In the genomic region with DNA sequence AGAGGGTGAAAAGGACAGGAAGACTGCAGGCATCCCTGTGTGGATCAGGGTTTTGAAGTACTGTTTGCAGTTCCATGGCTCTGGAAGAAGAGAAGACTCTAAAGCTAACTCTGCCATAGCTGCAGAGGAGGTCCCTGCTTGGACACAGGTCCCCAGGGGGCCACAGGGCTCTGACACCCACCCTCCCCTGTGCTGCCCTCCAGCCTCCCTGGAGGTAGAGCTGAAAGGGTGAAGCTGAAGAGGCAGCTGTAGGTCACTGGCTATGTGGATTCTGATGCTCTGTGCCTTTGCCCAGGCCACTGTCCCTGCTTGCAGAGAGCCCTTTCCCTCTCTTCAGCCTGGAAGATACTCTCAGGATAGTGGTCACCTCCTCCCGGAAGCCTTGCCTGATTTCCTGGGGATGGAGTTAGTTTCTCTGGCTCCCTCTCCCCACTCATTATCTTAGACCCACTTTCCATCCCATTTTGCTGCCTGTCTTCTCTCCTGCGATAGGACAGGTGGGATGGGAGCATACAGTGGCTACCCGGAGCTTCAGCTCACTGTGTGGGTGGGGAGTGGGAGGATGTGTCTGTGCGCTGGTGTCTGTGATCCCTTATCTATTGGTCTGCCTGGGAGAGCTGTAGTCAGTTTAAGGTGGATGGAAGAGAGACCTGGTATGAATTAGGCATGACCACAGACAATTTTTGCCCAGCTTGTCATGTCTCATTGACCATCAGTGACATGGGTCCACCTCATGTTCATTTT, we compare ENCODE assay signal across 1 cellular context.
TF ChIP-seq lines count a peak whose summit lies in the region.

No MANE protein-coding gene starts in this region.

TF ChIP-seq in GM23338, 12 proteins besides CTCF, POLR2A, EP300 and RAD21 (continued from another document):
- TF ChIP-seq, protein P1, sequence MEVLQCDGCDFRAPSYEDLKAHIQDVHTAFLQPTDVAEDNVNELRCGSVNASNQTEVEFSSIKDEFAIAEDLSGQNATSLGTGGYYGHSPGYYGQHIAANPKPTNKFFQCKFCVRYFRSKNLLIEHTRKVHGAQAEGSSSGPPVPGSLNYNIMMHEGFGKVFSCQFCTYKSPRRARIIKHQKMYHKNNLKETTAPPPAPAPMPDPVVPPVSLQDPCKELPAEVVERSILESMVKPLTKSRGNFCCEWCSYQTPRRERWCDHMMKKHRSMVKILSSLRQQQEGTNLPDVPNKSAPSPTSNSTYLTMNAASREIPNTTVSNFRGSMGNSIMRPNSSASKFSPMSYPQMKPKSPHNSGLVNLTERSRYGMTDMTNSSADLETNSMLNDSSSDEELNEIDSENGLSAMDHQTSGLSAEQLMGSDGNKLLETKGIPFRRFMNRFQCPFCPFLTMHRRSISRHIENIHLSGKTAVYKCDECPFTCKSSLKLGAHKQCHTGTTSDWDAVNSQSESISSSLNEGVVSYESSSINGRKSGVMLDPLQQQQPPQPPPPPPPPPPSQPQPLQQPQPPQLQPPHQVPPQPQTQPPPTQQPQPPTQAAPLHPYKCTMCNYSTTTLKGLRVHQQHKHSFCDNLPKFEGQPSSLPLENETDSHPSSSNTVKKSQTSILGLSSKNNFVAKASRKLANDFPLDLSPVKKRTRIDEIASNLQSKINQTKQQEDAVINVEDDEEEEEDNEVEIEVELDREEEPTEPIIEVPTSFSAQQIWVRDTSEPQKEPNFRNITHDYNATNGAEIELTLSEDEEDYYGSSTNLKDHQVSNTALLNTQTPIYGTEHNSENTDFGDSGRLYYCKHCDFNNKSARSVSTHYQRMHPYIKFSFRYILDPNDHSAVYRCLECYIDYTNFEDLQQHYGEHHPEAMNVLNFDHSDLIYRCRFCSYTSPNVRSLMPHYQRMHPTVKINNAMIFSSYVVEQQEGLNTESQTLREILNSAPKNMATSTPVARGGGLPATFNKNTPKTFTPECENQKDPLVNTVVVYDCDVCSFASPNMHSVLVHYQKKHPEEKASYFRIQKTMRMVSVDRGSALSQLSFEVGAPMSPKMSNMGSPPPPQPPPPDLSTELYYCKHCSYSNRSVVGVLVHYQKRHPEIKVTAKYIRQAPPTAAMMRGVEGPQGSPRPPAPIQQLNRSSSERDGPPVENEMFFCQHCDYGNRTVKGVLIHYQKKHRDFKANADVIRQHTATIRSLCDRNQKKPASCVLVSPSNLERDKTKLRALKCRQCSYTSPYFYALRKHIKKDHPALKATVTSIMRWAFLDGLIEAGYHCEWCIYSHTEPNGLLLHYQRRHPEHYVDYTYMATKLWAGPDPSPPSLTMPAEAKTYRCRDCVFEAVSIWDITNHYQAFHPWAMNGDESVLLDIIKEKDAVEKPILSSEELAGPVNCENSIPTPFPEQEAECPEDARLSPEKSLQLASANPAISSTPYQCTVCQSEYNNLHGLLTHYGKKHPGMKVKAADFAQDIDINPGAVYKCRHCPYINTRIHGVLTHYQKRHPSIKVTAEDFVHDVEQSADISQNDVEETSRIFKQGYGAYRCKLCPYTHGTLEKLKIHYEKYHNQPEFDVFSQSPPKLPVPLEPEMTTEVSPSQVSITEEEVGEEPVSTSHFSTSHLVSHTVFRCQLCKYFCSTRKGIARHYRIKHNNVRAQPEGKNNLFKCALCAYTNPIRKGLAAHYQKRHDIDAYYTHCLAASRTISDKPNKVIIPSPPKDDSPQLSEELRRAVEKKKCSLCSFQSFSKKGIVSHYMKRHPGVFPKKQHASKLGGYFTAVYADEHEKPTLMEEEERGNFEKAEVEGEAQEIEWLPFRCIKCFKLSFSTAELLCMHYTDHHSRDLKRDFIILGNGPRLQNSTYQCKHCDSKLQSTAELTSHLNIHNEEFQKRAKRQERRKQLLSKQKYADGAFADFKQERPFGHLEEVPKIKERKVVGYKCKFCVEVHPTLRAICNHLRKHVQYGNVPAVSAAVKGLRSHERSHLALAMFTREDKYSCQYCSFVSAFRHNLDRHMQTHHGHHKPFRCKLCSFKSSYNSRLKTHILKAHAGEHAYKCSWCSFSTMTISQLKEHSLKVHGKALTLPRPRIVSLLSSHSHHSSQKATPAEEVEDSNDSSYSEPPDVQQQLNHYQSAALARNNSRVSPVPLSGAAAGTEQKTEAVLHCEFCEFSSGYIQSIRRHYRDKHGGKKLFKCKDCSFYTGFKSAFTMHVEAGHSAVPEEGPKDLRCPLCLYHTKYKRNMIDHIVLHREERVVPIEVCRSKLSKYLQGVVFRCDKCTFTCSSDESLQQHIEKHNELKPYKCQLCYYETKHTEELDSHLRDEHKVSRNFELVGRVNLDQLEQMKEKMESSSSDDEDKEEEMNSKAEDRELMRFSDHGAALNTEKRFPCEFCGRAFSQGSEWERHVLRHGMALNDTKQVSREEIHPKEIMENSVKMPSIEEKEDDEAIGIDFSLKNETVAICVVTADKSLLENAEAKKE (CRISPR knock-in tag; IDR thresholded peaks at IDR 0.05) = no peak
- TF ChIP-seq, protein P2, sequence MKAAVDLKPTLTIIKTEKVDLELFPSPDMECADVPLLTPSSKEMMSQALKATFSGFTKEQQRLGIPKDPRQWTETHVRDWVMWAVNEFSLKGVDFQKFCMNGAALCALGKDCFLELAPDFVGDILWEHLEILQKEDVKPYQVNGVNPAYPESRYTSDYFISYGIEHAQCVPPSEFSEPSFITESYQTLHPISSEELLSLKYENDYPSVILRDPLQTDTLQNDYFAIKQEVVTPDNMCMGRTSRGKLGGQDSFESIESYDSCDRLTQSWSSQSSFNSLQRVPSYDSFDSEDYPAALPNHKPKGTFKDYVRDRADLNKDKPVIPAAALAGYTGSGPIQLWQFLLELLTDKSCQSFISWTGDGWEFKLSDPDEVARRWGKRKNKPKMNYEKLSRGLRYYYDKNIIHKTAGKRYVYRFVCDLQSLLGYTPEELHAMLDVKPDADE (IDR thresholded peaks at IDR 0.05) = no peak
- TF ChIP-seq, protein P3, sequence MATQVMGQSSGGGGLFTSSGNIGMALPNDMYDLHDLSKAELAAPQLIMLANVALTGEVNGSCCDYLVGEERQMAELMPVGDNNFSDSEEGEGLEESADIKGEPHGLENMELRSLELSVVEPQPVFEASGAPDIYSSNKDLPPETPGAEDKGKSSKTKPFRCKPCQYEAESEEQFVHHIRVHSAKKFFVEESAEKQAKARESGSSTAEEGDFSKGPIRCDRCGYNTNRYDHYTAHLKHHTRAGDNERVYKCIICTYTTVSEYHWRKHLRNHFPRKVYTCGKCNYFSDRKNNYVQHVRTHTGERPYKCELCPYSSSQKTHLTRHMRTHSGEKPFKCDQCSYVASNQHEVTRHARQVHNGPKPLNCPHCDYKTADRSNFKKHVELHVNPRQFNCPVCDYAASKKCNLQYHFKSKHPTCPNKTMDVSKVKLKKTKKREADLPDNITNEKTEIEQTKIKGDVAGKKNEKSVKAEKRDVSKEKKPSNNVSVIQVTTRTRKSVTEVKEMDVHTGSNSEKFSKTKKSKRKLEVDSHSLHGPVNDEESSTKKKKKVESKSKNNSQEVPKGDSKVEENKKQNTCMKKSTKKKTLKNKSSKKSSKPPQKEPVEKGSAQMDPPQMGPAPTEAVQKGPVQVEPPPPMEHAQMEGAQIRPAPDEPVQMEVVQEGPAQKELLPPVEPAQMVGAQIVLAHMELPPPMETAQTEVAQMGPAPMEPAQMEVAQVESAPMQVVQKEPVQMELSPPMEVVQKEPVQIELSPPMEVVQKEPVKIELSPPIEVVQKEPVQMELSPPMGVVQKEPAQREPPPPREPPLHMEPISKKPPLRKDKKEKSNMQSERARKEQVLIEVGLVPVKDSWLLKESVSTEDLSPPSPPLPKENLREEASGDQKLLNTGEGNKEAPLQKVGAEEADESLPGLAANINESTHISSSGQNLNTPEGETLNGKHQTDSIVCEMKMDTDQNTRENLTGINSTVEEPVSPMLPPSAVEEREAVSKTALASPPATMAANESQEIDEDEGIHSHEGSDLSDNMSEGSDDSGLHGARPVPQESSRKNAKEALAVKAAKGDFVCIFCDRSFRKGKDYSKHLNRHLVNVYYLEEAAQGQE (IDR thresholded peaks at IDR 0.05; ENCODE audit: unreplicated experiment) = no peak
- no peak for TF ChIP-seq EZH2phosphoT487 (IDR thresholded peaks at IDR 0.05; ENCODE audit: unreplicated experiment)
